Comparison of ENCODE assay signal across 9 cellular contexts in the genomic region with DNA sequence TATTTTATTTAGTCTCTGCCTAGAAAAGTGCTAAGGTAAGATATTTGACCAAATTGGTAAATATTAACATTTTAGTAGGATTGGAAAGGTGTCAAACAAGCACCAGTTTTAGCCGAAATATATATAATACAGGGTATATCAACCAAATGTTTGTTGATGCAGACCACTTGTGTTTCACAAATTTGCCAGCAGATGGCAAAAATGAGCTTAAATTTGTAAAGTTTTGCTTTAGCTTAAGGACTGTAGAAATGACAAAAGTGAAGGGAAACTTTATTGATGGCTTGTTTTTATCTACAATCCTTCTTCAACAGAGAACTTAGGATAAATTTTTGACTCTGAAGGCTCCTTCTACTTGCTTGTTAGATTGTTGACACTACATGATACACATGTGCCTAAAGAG. TPM values are rescaled to one million over a fixed set of nuclear protein-coding genes. Genes with fewer than 3 reads are reported as not detected.
DNase-seq lines count a peak whose midpoint lies in the region; ATAC-seq and TF ChIP-seq lines count a peak whose summit lies in the region.
"Had no signal": no experiment of that assay in that cellular context is flagged by ENCODE, and none has a peak within 500 bp of the region (broad histone marks: within the 10 kb centered on the region; RNA-seq: fewer than 3 reads in every experiment).

No MANE protein-coding gene starts in this region.

- H3K4me3 Mint-ChIP-seq in CD8-positive, alpha-beta T cell = no peak overlapping the region

- H3K4me1 ChIP-seq in CD8-positive, alpha-beta T cell (ENCODE audit: insufficient read depth, low read length) = peaks cover 8% of the 10 kb centered on the region
- H3K4me1 ChIP-seq in PC-3 (ENCODE audit: insufficient read depth, low read length) = peaks cover 5% of the 10 kb centered on the region; the same call in 1 of the 2 replicates
- peaks cover 0 to 5% of the 10 kb centered on the region in 2 donors for H3K4me1 ChIP-seq in left lung
- peaks cover 4% of the 10 kb centered on the region for H3K4me1 ChIP-seq in testis

- no peaks in the 10 kb centered on the region for H3K27me3 ChIP-seq in CD8-positive, alpha-beta T cell (ENCODE audit: insufficient read depth, low read length)
- H3K27me3 ChIP-seq in PC-3 (ENCODE audit: low read length) (no peaks in the 10 kb centered on the region), left lung (no peaks in the 10 kb centered on the region), testis (no peaks in the 10 kb centered on the region)

- H3K79me2 ChIP-seq in PC-3 (ENCODE audit: low read length) = peaks cover 2% of the 10 kb centered on the region

- H3K4me2 ChIP-seq in PC-3 (ENCODE audit: low read length) = peak overlapping the region; percentile 16

- no peak for TF ChIP-seq POLR2A in testis (IDR thresholded peaks at IDR 0.05)

- no peaks in the 10 kb centered on the region for H3F3A ChIP-seq in PC-3 (ENCODE audit: low read length, unreplicated experiment)

- peak in 5 of 7 experiments; percentile 4 to 58 (median 37) for DNase-seq in CD8-positive, alpha-beta T cell
- DNase-seq in GOT3 (lab: John Stamatoyannopoulos, UW) (peak; percentile 5), PC-3 (peak; percentile 82), astrocyte of the spinal cord (ENCODE audit: low read depth, low spot score) (peak; percentile 55), left lung (no peak), testis (peak; percentile 55)

- no peaks in the 10 kb centered on the region for H4K20me1 ChIP-seq in PC-3 (ENCODE audit: low read length)

- CTCF ChIA-PET in CD8-positive, alpha-beta T cell (lab: Charles Lee) = interaction anchor here (0.6 to 4.4 kb wide), 13 partner anchors 10 to 885 kb away, joined by 3 to 57 read pairs (median 4); no protein-coding TSS in a partner anchor
- CTCF ChIA-PET in PC-3 (lab: Charles Lee) = interaction anchor here (0.5 to 2.5 kb wide), 19 partner anchors 12 to 1713 kb away, joined by 3 to 75 read pairs (median 5); partner anchors contain the start of gene ITGB8

- POLR2A ChIA-PET in CD8-positive, alpha-beta T cell (lab: Charles Lee) = interaction anchor here (1.0 kb wide), 1 partner anchor 885 kb away, joined by 3 read pairs; no protein-coding TSS in a partner anchor
- POLR2A ChIA-PET in PC-3 (lab: Charles Lee; ENCODE audit: unreplicated experiment) = interaction anchor here (0.6 kb wide), 3 partner anchors 9 to 808 kb away, joined by 3 to 4 read pairs (median 3); no protein-coding TSS in a partner anchor

- H3K36me3 ChIP-seq in CD8-positive, alpha-beta T cell (ENCODE audit: insufficient read depth, low read length) = no peaks in the 10 kb centered on the region
- H3K36me3 ChIP-seq in PC-3 (ENCODE audit: low read depth, low read length) = no peaks in the 10 kb centered on the region
- H3K36me3 ChIP-seq in left lung = no peaks in the 10 kb centered on the region
- no peaks in the 10 kb centered on the region for H3K36me3 ChIP-seq in testis (ENCODE audit: low read depth, missing control alignments)

- no peak overlapping the region for H2AFZ ChIP-seq in PC-3 (ENCODE audit: low read length)

- H3K9ac ChIP-seq in PC-3 (ENCODE audit: low read length) = no peak overlapping the region

- no peaks in the 10 kb centered on the region for H3K9me3 ChIP-seq in CD8-positive, alpha-beta T cell (ENCODE audit: low read length)
- H3K9me3 ChIP-seq in PC-3 (ENCODE audit: low read length) (no peaks in the 10 kb centered on the region), left lung (no peaks in the 10 kb centered on the region), testis (no peaks in the 10 kb centered on the region)

- no peak overlapping the region for H3K4me3 ChIP-seq in CD8-positive, alpha-beta T cell (ENCODE audit: low read depth, low read length)
- H3K4me3 ChIP-seq in PC-3 (ENCODE audit: low read length) (no peak overlapping the region), astrocyte of the spinal cord (ENCODE audit: low read depth, low read length) (no peak overlapping the region), left lung (no peak overlapping the region), testis (no peak overlapping the region)

- in situ Hi-C loops in astrocyte of the spinal cord (cut with HindIII; ENCODE audit: low sequenced_read_pairs) = no loop called here

- intact Hi-C loops in CD8-positive, alpha-beta T cell (cut with DNase I, micrococcal nuclease) = loop anchor here (1.0 to 10.0 kb wide), 6 partner anchors 459 to 1794 kb away; no protein-coding TSS in a partner anchor
- intact Hi-C loops in PC-3 (cut with micrococcal nuclease) (loop anchor here (1.0 to 10.0 kb wide), 9 partner anchors 33 to 1121 kb away; no protein-coding TSS in a partner anchor), left lung (cut with DNase I) (no loop called here), testis (cut with DNase I; ENCODE audit: low total_unique reads) (loop anchor here (10.0 kb wide), 1 partner anchor 881 kb away; no protein-coding TSS in a partner anchor)

- H3K27ac ChIP-seq in CD8-positive, alpha-beta T cell (ENCODE audit: low read depth, low read length) = no peak overlapping the region
- H3K27ac ChIP-seq in PC-3 (ENCODE audit: low read length) = no peak overlapping the region
- no peak overlapping the region for H3K27ac ChIP-seq in left lung
- no peak overlapping the region for H3K27ac ChIP-seq in testis

- H3K27me3 Mint-ChIP-seq in CD8-positive, alpha-beta T cell (ENCODE audit: low read depth) = no peaks in the 10 kb centered on the region

- no peaks in the 10 kb centered on the region for H3K9me3 Mint-ChIP-seq in CD8-positive, alpha-beta T cell

- WGBS in testis, 2 donors = 33 to 61% methylated on average over 1 of the region's 1 CpG

- H3K4me1 Mint-ChIP-seq in CD8-positive, alpha-beta T cell (ENCODE audit: low read depth) = peaks cover 13% of the 10 kb centered on the region

- BruUV-seq in PC-3 (replicated peaks; lab: Mats Ljungman, UMichigan) = no TSS peak

- no peaks in the 10 kb centered on the region for H3K9me2 ChIP-seq in PC-3 (replicated peaks; ENCODE audit: low read length)

- no peak for ATAC-seq in CD8-positive, alpha-beta T cell
- ATAC-seq in PC-3 = 0 out of 2 replicates have a peak, but pooled peaks have one; percentile 31
- ATAC-seq in left lung = no peak
- no peak for ATAC-seq in GM21390 (IDR thresholded peaks at IDR 0.05; ENCODE audit: unreplicated experiment)
- ATAC-seq in GM21576 (IDR thresholded peaks at IDR 0.05; ENCODE audit: unreplicated experiment) = no peak

- H3K36me3 Mint-ChIP-seq in CD8-positive, alpha-beta T cell = peaks cover 3% of the 10 kb centered on the region

- H3K27ac Mint-ChIP-seq in CD8-positive, alpha-beta T cell = no peak overlapping the region

- peak; percentile 76 for TF ChIP-seq CTCF in CD8-positive, alpha-beta T cell (IDR thresholded peaks at IDR 0.05)
- TF ChIP-seq CTCF in PC-3 (conservative IDR thresholded peaks at IDR 0.05; ENCODE audit: low read depth, low read length) = peak; percentile 78
- TF ChIP-seq CTCF in astrocyte of the spinal cord (IDR thresholded peaks at IDR 0.05; ENCODE audit: low read depth, low read length) = peak; percentile 60
- TF ChIP-seq CTCF in left lung (IDR thresholded peaks at IDR 0.05) = peak; percentile 36 to 49
- peak; percentile 32 to 64 (median 60) for TF ChIP-seq CTCF in testis (IDR thresholded peaks at IDR 0.05)

RNA-seq across cellular contexts. Expression of gene POLR1F, which starts 4.8 kb away (rescaled TPM):
- total RNA-seq in CD8-positive, alpha-beta T cell = 10 to 100 TPM; 35.0 to 37.7 TPM
- 19.8 and 22.3 TPM in 2 replicates for total RNA-seq in PC-3 (2014; rRNA removed)
- 1 to 10 TPM; 9.6 to 9.7 TPM for total RNA-seq in left lung
- 10 to 100 TPM; 15.6 to 17.6 TPM for total RNA-seq in testis
- polyA plus RNA-seq in testis (ENCODE audit: insufficient read depth, low read depth, low replicate concordance) = 8.1 TPM

RNA-seq across cellular contexts. Expression of gene TMEM196, which starts 59.7 kb away (rescaled TPM):
- total RNA-seq in CD8-positive, alpha-beta T cell = not detected
- not detected in 2 replicates for total RNA-seq in PC-3 (2014; rRNA removed)
- total RNA-seq in left lung = not detected
- under 1 TPM in 1 of 2 donors, not detected in 1; 0.12 TPM for total RNA-seq in testis
- polyA plus RNA-seq in testis (ENCODE audit: insufficient read depth, low read depth, low replicate concordance) = not detected
- total RNA-seq: T-helper 1 cell treated with Interleukin-12 subunit alpha and Interleukin-12 subunit beta and Interleukin-4 antibody, amounts not matched to agents 30 ng/mL and 1 ng/mL, for 36 hours had no signal

Comparison
In these comparisons a context has a peak if more than half of its experiments do, and no peak if none do; other contexts are left out.
1. DNase-seq: peak in CD8-positive, alpha-beta T cell (5 of 7), GOT3 (single experiment), PC-3 (single experiment), astrocyte of the spinal cord (single experiment) and testis (single experiment); none in left lung (0 of 2).
2. intact Hi-C loops: an anchor here in CD8-positive, alpha-beta T cell (1.0 to 10.0 kb wide), PC-3 (1.0 to 10.0 kb wide) and testis (10.0 kb wide); none called in left lung.
3. Peak in every context shown above with its lines, with median percentiles within 50 percentile points of each other: CTCF ChIP-seq.